10 cellular contexts compared by ENCODE assay signal in the genomic region with DNA sequence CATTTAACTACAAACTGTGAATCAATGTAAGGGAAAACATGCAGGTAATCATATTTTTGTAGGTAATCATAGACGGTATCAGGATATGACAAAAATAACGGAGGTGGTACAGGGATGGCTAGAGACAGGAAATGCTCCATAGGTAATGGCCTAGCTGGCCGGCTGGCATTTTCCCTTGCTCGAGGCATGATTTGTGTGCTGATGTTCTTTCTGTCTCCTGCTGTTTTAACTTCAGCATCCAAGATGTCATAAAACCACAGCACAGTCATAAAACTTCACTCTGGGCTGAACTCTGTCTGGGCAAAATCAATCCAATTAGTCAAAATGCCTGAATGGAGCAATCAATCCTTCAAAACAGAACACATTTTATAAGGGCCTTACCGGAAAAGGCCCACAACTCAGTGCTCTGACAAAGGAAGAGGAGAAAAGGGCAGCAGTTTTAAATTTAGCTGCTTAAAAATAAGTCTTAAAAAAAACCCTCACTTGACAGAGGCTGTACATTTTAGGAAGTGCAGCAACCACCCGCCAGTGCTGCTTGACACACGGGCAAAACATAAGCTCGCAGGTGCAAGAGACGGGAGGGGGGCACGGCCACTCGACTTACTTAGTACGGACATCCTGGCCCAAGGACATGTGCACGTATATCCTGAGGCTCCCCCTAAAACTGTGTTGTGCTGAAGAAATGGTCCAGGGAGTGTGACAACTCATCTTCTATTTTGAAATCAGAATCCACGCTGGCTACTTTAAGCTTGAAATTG. TPM values are rescaled to one million over a fixed set of nuclear protein-coding genes. Genes with fewer than 3 reads are reported as not detected.
DNase-seq lines count a peak whose midpoint lies in the region; ATAC-seq, FAIRE-seq and TF ChIP-seq lines count a peak whose summit lies in the region.
"Had no signal": no experiment of that assay in that cellular context is flagged by ENCODE, and none has a peak within 500 bp of the region (broad histone marks: within the 10 kb centered on the region; RNA-seq: fewer than 3 reads in every experiment).

No MANE protein-coding gene starts in this region.

- peaks cover 8 to 12% (median 11%) of the 10 kb centered on the region in 3 donors for H3K4me1 Mint-ChIP-seq in CD8-positive, alpha-beta memory T cell
- peaks cover 5% of the 10 kb centered on the region for H3K4me1 Mint-ChIP-seq in activated T-helper 17 cell treated with anti-CD3 and anti-CD28 coated beads, Interleukin-2, amount 50 U/mL, for 72 hours
- H3K4me1 Mint-ChIP-seq in naive thymus-derived CD8-positive, alpha-beta T cell: peaks cover 14 to 28% (median 23%) of the 10 kb centered on the region in 4 donors

- no peak for DNase-seq in CD8-positive, alpha-beta memory T cell
- DNase-seq in H54 (ENCODE audit: insufficient read length, low spot score) (peak; percentile 49), caudate nucleus (lab: John Stamatoyannopoulos, UW) (no peak), glomerular visceral epithelial cell (ENCODE audit: extremely low spot score) (no peak), cerebellar cortex (ENCODE audit: low spot score) (no peak)
- no peak for DNase-seq in naive thymus-derived CD8-positive, alpha-beta T cell
- DNase-seq: NCI-H1436, stomach had no signal

- FAIRE-seq in H54 (lab: Jason Lieb, UNC): peak; percentile 93

- H3K27me3 ChIP-seq in CD8-positive, alpha-beta memory T cell (ENCODE audit: insufficient read depth, low read length, poor library complexity, severe bottlenecking): no peaks in the 10 kb centered on the region
- H3K27me3 ChIP-seq: stomach had no signal

- peaks cover 0 to 2% of the 10 kb centered on the region in 2 donors for H3K27me3 Mint-ChIP-seq in CD8-positive, alpha-beta memory T cell
- H3K27me3 Mint-ChIP-seq in activated T-helper 17 cell treated with anti-CD3 and anti-CD28 coated beads, Interleukin-2, amount 50 U/mL, for 72 hours: no peaks in the 10 kb centered on the region
- H3K27me3 Mint-ChIP-seq in naive thymus-derived CD8-positive, alpha-beta T cell: no peaks in the 10 kb centered on the region

- H3K27ac Mint-ChIP-seq in CD8-positive, alpha-beta memory T cell: peak overlapping the region in 5 of 8 donors; percentile 35 to 75 (median 61)
- H3K27ac Mint-ChIP-seq in activated T-helper 17 cell treated with anti-CD3 and anti-CD28 coated beads, Interleukin-2, amount 50 U/mL, for 72 hours: peak overlapping the region; percentile 83
- peak overlapping the region in 9 of 10 donors; percentile 19 to 88 (median 68) for H3K27ac Mint-ChIP-seq in naive thymus-derived CD8-positive, alpha-beta T cell

- CTCF ChIA-PET in CD8-positive, alpha-beta memory T cell (lab: Charles Lee): interaction anchor here (0.7 to 10.1 kb wide), 10 partner anchors 6 to 146 kb away, joined by 3 to 199 read pairs (median 7); partner anchors contain the start of gene GPR68

- H3K9me3 Mint-ChIP-seq in CD8-positive, alpha-beta memory T cell: no peaks in the 10 kb centered on the region
- no peaks in the 10 kb centered on the region for H3K9me3 Mint-ChIP-seq in activated T-helper 17 cell treated with anti-CD3 and anti-CD28 coated beads, Interleukin-2, amount 50 U/mL, for 72 hours
- H3K9me3 Mint-ChIP-seq in naive thymus-derived CD8-positive, alpha-beta T cell: no peaks in the 10 kb centered on the region

- POLR2A ChIA-PET in CD8-positive, alpha-beta memory T cell (lab: Charles Lee): interaction anchor here (1.1 to 1.2 kb wide), 2 partner anchors 39 to 41 kb away, joined by 3 to 4 read pairs; partner anchors contain the start of gene GPR68
- POLR2A ChIA-PET in naive thymus-derived CD8-positive, alpha-beta T cell (lab: Charles Lee): interaction anchor here (0.6 to 1.2 kb wide), 3 partner anchors 9 to 108 kb away, joined by 3 to 5 read pairs (median 5); no protein-coding TSS in a partner anchor

- no peak overlapping the region for H3K4me3 Mint-ChIP-seq in CD8-positive, alpha-beta memory T cell
- no peak overlapping the region for H3K4me3 Mint-ChIP-seq in activated T-helper 17 cell treated with anti-CD3 and anti-CD28 coated beads, Interleukin-2, amount 50 U/mL, for 72 hours
- peak overlapping the region in 1 of 10 donors; percentile 30 for H3K4me3 Mint-ChIP-seq in naive thymus-derived CD8-positive, alpha-beta T cell

- peaks cover 89% of the 10 kb centered on the region for H3K36me3 ChIP-seq in CD8-positive, alpha-beta memory T cell (ENCODE audit: insufficient read depth, low read length)

- no peak overlapping the region for H3K4me3 ChIP-seq in CD8-positive, alpha-beta memory T cell (ENCODE audit: low read length)
- H3K4me3 ChIP-seq: stomach had no signal

- TF ChIP-seq POLR2A in H54 (IDR thresholded peaks at IDR 0.05; ENCODE audit: low read depth, low read length): no peak

- peaks cover 26 to 96% (median 30%) of the 10 kb centered on the region in 3 donors for H3K36me3 Mint-ChIP-seq in CD8-positive, alpha-beta memory T cell
- peaks cover 99% of the 10 kb centered on the region for H3K36me3 Mint-ChIP-seq in activated T-helper 17 cell treated with anti-CD3 and anti-CD28 coated beads, Interleukin-2, amount 50 U/mL, for 72 hours (ENCODE audit: low read depth)
- H3K36me3 Mint-ChIP-seq in naive thymus-derived CD8-positive, alpha-beta T cell: peaks cover 16 to 99% (median 29%) of the 10 kb centered on the region in 3 donors

- no peak overlapping the region for H3K27ac ChIP-seq in CD8-positive, alpha-beta memory T cell (ENCODE audit: low read depth, low read length)
- no peak overlapping the region for H3K27ac ChIP-seq in caudate nucleus (ENCODE audit: low read depth, low read length)
- H3K27ac ChIP-seq: stomach had no signal

- no peaks in the 10 kb centered on the region for H3K4me1 ChIP-seq in CD8-positive, alpha-beta memory T cell (ENCODE audit: insufficient read depth, low read length)

- no peaks in the 10 kb centered on the region for H3K9me3 ChIP-seq in CD8-positive, alpha-beta memory T cell (ENCODE audit: low read length)
- H3K9me3 ChIP-seq: stomach had no signal

- ATAC-seq in activated T-helper 17 cell treated with anti-CD3 and anti-CD28 coated beads, Interleukin-2, amount 50 U/mL, for 72 hours (replicated peaks): no peak
- no peak for ATAC-seq in naive thymus-derived CD8-positive, alpha-beta T cell
- ATAC-seq in HG03460 (IDR thresholded peaks at IDR 0.05; ENCODE audit: unreplicated experiment): no peak

RNA-seq across cellular contexts. Expression of gene GPR68, which starts 40.5 kb away (rescaled TPM):
- total RNA-seq in CD8-positive, alpha-beta memory T cell: 10 to 100 TPM; 14.2 to 15.4 TPM
- 22.7 TPM for polyA plus RNA-seq in CD8-positive, alpha-beta memory T cell
- total RNA-seq in activated T-helper 17 cell treated with anti-CD3 and anti-CD28 coated beads, Interleukin-2, amount 50 U/mL, for 72 hours: 10 to 100 TPM; 36.8 to 44.8 TPM
- under 1 TPM; 0.60 to 0.73 TPM for total RNA-seq in naive thymus-derived CD8-positive, alpha-beta T cell
- polyA plus RNA-seq in naive thymus-derived CD8-positive, alpha-beta T cell: 1 to 10 TPM in 1 of 3 donors, under 1 TPM in 2; 0.15 to 7.9 (median 0.82) TPM

Comparison
In these comparisons a context has a peak if more than half of its experiments do, and no peak if none do; other contexts are left out.
1. RNA of gene GPR68, which starts 40.5 kb away (total RNA-seq): 36.8 to 44.8 TPM in activated T-helper 17 cell treated with anti-CD3 and anti-CD28 coated beads, Interleukin-2, amount 50 U/mL, for 72 hours and 14.2 to 15.4 TPM in CD8-positive, alpha-beta memory T cell; 0.60 to 0.73 TPM in naive thymus-derived CD8-positive, alpha-beta T cell; every median in the first group is over 4 times any median in the second.
2. Peak in every context shown above with its lines, with median percentiles within 50 percentile points of each other: H3K27ac Mint-ChIP-seq.